ENCODE assay signal across 13 cellular contexts in genomic region chr19:53660584-53660983, GRCh38. TPM values are rescaled to one million over a fixed set of nuclear protein-coding genes. Genes with fewer than 3 reads are reported as not detected.
A peak's percentile ranks its signal among the peaks of the same experiment; 100 is the strongest.
DNase-seq lines count a peak whose midpoint lies in the region; ATAC-seq, FAIRE-seq and TF ChIP-seq lines count a peak whose summit lies in the region.
"Had no signal": no experiment of that assay in that cellular context is flagged by ENCODE, and none has a peak within 500 bp of the region (broad histone marks: within the 10 kb centered on the region; RNA-seq: fewer than 3 reads in every experiment).

No MANE protein-coding gene starts in this region.

- H3K4me1 ChIP-seq in ES-I3 (ENCODE audit: insufficient read depth, low read length) (peaks cover 20% of the 10 kb centered on the region), iPS-20b (ENCODE audit: insufficient read depth, low read length) (peaks cover 24% of the 10 kb centered on the region), trophoblast cell (ENCODE audit: control insufficient read depth in 1 of 2, insufficient read depth in 2 of 2, low read length in 2 of 2) (peaks cover 16 to 17% of the 10 kb centered on the region in 2 experiments), pancreas (no peaks in the 10 kb centered on the region)
- H3K4me1 ChIP-seq: BLaER1 treated with 17β-estradiol and CSF1 and Interleukin-3, amounts not matched to agents 10 nM and 100 nM had no signal

- peaks cover 6% of the 10 kb centered on the region for H3K9me3 ChIP-seq in ES-I3 (ENCODE audit: control insufficient read depth, insufficient read depth, low read length)
- peaks cover 8% of the 10 kb centered on the region for H3K9me3 ChIP-seq in iPS-20b (ENCODE audit: insufficient read depth, low read depth, low read length)
- peaks cover 8% of the 10 kb centered on the region for H3K9me3 ChIP-seq in trophoblast cell (ENCODE audit: insufficient read depth, low read depth, low read length)
- no peaks in the 10 kb centered on the region for H3K9me3 ChIP-seq in pancreas

- H3K4ac ChIP-seq in trophoblast cell (ENCODE audit: low read depth, low read length) = no peak overlapping the region

- H3K27me3 ChIP-seq in iPS-20b (ENCODE audit: insufficient read depth, low read length) (no peaks in the 10 kb centered on the region), trophoblast cell (ENCODE audit: insufficient read depth, low read length) (no peaks in the 10 kb centered on the region), pancreas (no peaks in the 10 kb centered on the region)
- H3K27me3 ChIP-seq: BLaER1 treated with 17β-estradiol and CSF1 and Interleukin-3, amounts not matched to agents 10 nM and 100 nM had no signal

- no peak overlapping the region for H3K14ac ChIP-seq in trophoblast cell (ENCODE audit: low read length)

- H3K18ac ChIP-seq in trophoblast cell (ENCODE audit: low read length) = no peak overlapping the region

- no peak for ATAC-seq in pancreas

- H3K23ac ChIP-seq in trophoblast cell (ENCODE audit: low read length) = no peak overlapping the region

- no peak overlapping the region for H4K12ac ChIP-seq in trophoblast cell (ENCODE audit: low read depth, low read length)

- H2AK5ac ChIP-seq in trophoblast cell (ENCODE audit: low read length) = no peak overlapping the region

- H3K36me3 ChIP-seq in ES-I3 (ENCODE audit: insufficient read depth, low read length) = no peaks in the 10 kb centered on the region
- H3K36me3 ChIP-seq in iPS-20b (ENCODE audit: insufficient read depth, low read depth, low read length) = peaks cover 4% of the 10 kb centered on the region; the same call in 1 of the 2 replicates
- H3K36me3 ChIP-seq in trophoblast cell (ENCODE audit: control insufficient read depth in 1 of 2, insufficient read depth in 2 of 2, low read length in 2 of 2) = peaks cover 4 to 6% of the 10 kb centered on the region in 2 experiments
- no peaks in the 10 kb centered on the region for H3K36me3 ChIP-seq in pancreas

- POLR2A ChIA-PET in HEK293T (lab: Yijun Ruan, JAX) = no interaction called here

- H2AFZ ChIP-seq in trophoblast cell (ENCODE audit: insufficient read depth, low read length, poor library complexity) = no peak overlapping the region

- H3K79me1 ChIP-seq in trophoblast cell (ENCODE audit: low read length) = peaks cover 30% of the 10 kb centered on the region

- CTCF ChIA-PET in HEK293T (lab: Yijun Ruan, JAX) = no interaction called here

- H3K4me2 ChIP-seq in trophoblast cell (ENCODE audit: low read length) = no peak overlapping the region
- H3K4me2 ChIP-seq: BLaER1 treated with 17β-estradiol and CSF1 and Interleukin-3, amounts not matched to agents 10 nM and 100 nM had no signal

- TF ChIP-seq CTCF in pancreas (IDR thresholded peaks at IDR 0.05) = no peak

- DNase-seq in trophoblast cell (no peak), pancreas (no peak), ureter (ENCODE audit: low spot score) (no peak), HEK293T (ENCODE audit: extremely low spot score) (no peak)
- DNase-seq in stimulated activated CD4-positive, alpha-beta T cell treated with anti-CD3 and anti-CD28 coated beads, Interleukin-1b, Interleukin-23, amount 100 ng/mL, for 48 hours = no peak
- DNase-seq: NCI-H187 treated with DMSO at 0.1 percent for 48 hours, NCI-H446 treated with DMSO at 0.1 percent for 48 hours had no signal

- H4K8ac ChIP-seq in trophoblast cell (ENCODE audit: low read depth, low read length) = no peak overlapping the region

- H2BK5ac ChIP-seq in trophoblast cell (ENCODE audit: low read depth, low read length, poor library complexity) = peak overlapping the region; percentile 26

- H2BK12ac ChIP-seq in trophoblast cell (ENCODE audit: low read length) = peak overlapping the region; percentile 72

- no peak for FAIRE-seq in pancreas (lab: Jason Lieb, UNC)

- H3K79me2 ChIP-seq in trophoblast cell (ENCODE audit: control insufficient read depth, insufficient read depth, low read length, poor library complexity) = no peaks in the 10 kb centered on the region

- H4K91ac ChIP-seq in trophoblast cell (ENCODE audit: low read depth, low read length) = peak overlapping the region; percentile 64

- H3K4me3 ChIP-seq in iPS-20b (ENCODE audit: low read length) (peak overlapping the region; percentile 38; the same call in 1 of the 2 replicates), trophoblast cell (ENCODE audit: low read depth, low read length) (no peak overlapping the region), pancreas (no peak overlapping the region)
- H3K4me3 ChIP-seq: BLaER1 treated with 17β-estradiol and CSF1 and Interleukin-3, amounts not matched to agents 10 nM and 100 nM had no signal

- intact Hi-C loops in pancreas (cut with DNase I) = no loop called here

- H3K9ac ChIP-seq in ES-I3 (ENCODE audit: low read depth, low read length) (peak overlapping the region; percentile 26), iPS-20b (ENCODE audit: low read depth, low read length) (peak overlapping the region; percentile 69), trophoblast cell (ENCODE audit: low read length) (no peak overlapping the region)
- H3K9ac ChIP-seq: BLaER1 treated with 17β-estradiol and CSF1 and Interleukin-3, amounts not matched to agents 10 nM and 100 nM had no signal

- WGBS in trophoblast cell (ENCODE audit: extremely low coverage, insufficient coverage, insufficient read length) = no CpG with 5 or more reads among the region's 4 CpGs
- WGBS in pancreas, 2 donors = 47 to 58% methylated on average over 4 of the region's 4 CpGs

- H3K27ac ChIP-seq in cingulate gyrus (ENCODE audit: low read depth, low read length) (peak overlapping the region; percentile 42), iPS-20b (ENCODE audit: low read length) (peak overlapping the region; percentile 91), trophoblast cell (ENCODE audit: low read depth, low read length) (peak overlapping the region; percentile 75), pancreas (no peak overlapping the region)
- H3K27ac ChIP-seq: BLaER1 treated with 17β-estradiol and CSF1 and Interleukin-3, amounts not matched to agents 10 nM and 100 nM had no signal

- peak overlapping the region; percentile 41 for H2BK120ac ChIP-seq in trophoblast cell (ENCODE audit: insufficient read depth, low read length, poor library complexity)

TF ChIP-seq in HEK293T, 16 proteins besides CTCF, POLR2A, EP300 and RAD21:
- TF ChIP-seq TARDBP (IDR thresholded peaks at IDR 0.05) (no peak), FOXK2 (IDR thresholded peaks at IDR 0.05) (no peak), LEF1 (IDR thresholded peaks at IDR 0.05; ENCODE audit: borderline replicate concordance) (no peak), ZNF384 (IDR thresholded peaks at IDR 0.05) (no peak), BHLHE40 (IDR thresholded peaks at IDR 0.05; ENCODE audit: borderline replicate concordance) (no peak), NFRKB (IDR thresholded peaks at IDR 0.05) (no peak), FOXA1 (IDR thresholded peaks at IDR 0.05) (no peak), HDGF (IDR thresholded peaks at IDR 0.05; ENCODE audit: borderline replicate concordance) (no peak), FOXM1 (IDR thresholded peaks at IDR 0.05; ENCODE audit: borderline replicate concordance) (no peak), SUZ12 (IDR thresholded peaks at IDR 0.05) (no peak), ELF4 (IDR thresholded peaks at IDR 0.05) (no peak)
- TF ChIP-seq, protein P1, sequence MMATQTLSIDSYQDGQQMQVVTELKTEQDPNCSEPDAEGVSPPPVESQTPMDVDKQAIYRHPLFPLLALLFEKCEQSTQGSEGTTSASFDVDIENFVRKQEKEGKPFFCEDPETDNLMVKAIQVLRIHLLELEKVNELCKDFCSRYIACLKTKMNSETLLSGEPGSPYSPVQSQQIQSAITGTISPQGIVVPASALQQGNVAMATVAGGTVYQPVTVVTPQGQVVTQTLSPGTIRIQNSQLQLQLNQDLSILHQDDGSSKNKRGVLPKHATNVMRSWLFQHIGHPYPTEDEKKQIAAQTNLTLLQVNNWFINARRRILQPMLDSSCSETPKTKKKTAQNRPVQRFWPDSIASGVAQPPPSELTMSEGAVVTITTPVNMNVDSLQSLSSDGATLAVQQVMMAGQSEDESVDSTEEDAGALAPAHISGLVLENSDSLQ (IDR thresholded peaks at IDR 0.05) = no peak
TF ChIP-seq in HEK293T: peak in this region for 0.

RNA-seq across cellular contexts. Expression of gene DPRX, which starts 28.8 kb away (rescaled TPM):
- 0.29 and 0.43 TPM in 2 replicates for polyA plus RNA-seq in trophoblast cell (2013)
- total RNA-seq in pancreas = not detected
- under 1 TPM in 1 of 2 donors, not detected in 1; 0.16 TPM for polyA plus RNA-seq in pancreas
- not detected for total RNA-seq in ureter
- total RNA-seq: A172, H4 had no signal

Comparison
In these comparisons a context has a peak if more than half of its experiments do, and no peak if none do; other contexts are left out.
1. H3K27ac ChIP-seq: peak in cingulate gyrus (single experiment), iPS-20b (single experiment) and trophoblast cell (single experiment); none in pancreas (0 of 4).